Comparison of ENCODE assay signal across 1 cellular context in genomic region chr2:176531608-176532007, GRCh38.
A peak's percentile ranks its signal among the peaks of the same experiment; 100 is the strongest.
TF ChIP-seq lines count a peak whose summit lies in the region.

No MANE protein-coding gene starts in this region.

TF ChIP-seq in HEK293, 187 proteins besides CTCF, POLR2A, EP300 and RAD21 (continued from another document and continues in another):
- TF ChIP-seq ZNF18 (tag by site-specific recombination; IDR thresholded peaks at IDR 0.05), result 0 out of 2 replicates have a peak, but pooled peaks have one; percentile 31
- TF ChIP-seq ZNF132 (tag by site-specific recombination; IDR thresholded peaks at IDR 0.05; ENCODE audit: borderline replicate concordance), result no peak
- TF ChIP-seq KLF8 (tag by site-specific recombination; IDR thresholded peaks at IDR 0.05), result no peak
- no peak for TF ChIP-seq ZNF501 (tag by site-specific recombination; IDR thresholded peaks at IDR 0.05)
- no peak for TF ChIP-seq ZNF571 (tag by site-specific recombination; IDR thresholded peaks at IDR 0.05)
- TF ChIP-seq KLF16 (tag by site-specific recombination; IDR thresholded peaks at IDR 0.05), result 0 out of 2 replicates have a peak, but pooled peaks have one; percentile 30
- TF ChIP-seq PRDM4 (tag by site-specific recombination; IDR thresholded peaks at IDR 0.05), result peak; percentile 77
- no peak for TF ChIP-seq ZNF677 (tag by site-specific recombination; IDR thresholded peaks at IDR 0.05)
- no peak for TF ChIP-seq ZNF311 (tag by site-specific recombination; IDR thresholded peaks at IDR 0.05; ENCODE audit: borderline replicate concordance)
- no peak for TF ChIP-seq ELK4 (IDR thresholded peaks at IDR 0.05; ENCODE audit: borderline replicate concordance, low read depth, low read length)
- TF ChIP-seq ZNF600 (tag by site-specific recombination; IDR thresholded peaks at IDR 0.05), result peak; percentile 39; the same call in 1 of the 2 replicates
- no peak for TF ChIP-seq SP3 (tag by site-specific recombination; IDR thresholded peaks at IDR 0.05)
- no peak for TF ChIP-seq REPIN1 (tag by site-specific recombination; IDR thresholded peaks at IDR 0.05; ENCODE audit: low read depth)
- no peak for TF ChIP-seq OSR2 (tag by site-specific recombination; IDR thresholded peaks at IDR 0.05)
- no peak for TF ChIP-seq ZNF48 (tag by site-specific recombination; IDR thresholded peaks at IDR 0.05)
- TF ChIP-seq ZNF112 (tag by site-specific recombination; IDR thresholded peaks at IDR 0.05), result no peak
- no peak for TF ChIP-seq INSM2 (tag by site-specific recombination; IDR thresholded peaks at IDR 0.05)
- TF ChIP-seq ZBTB26 (tag by site-specific recombination; optimal IDR thresholded peaks at IDR 0.05), result no peak
- TF ChIP-seq ZNF26 (tag by site-specific recombination; IDR thresholded peaks at IDR 0.05), result no peak
- peak; percentile 36; the same call in 1 of the 2 replicates for TF ChIP-seq ZNF580 (tag by site-specific recombination; IDR thresholded peaks at IDR 0.05)
- TF ChIP-seq GFI1B (tag by site-specific recombination; IDR thresholded peaks at IDR 0.05), result no peak
- TF ChIP-seq REST (tag by site-specific recombination; IDR thresholded peaks at IDR 0.05), result no peak
- no peak for TF ChIP-seq ZNF704 (tag by site-specific recombination; IDR thresholded peaks at IDR 0.05)
- TF ChIP-seq ZNF157 (tag by site-specific recombination; IDR thresholded peaks at IDR 0.05), result no peak
- TF ChIP-seq ZNF785 (tag by site-specific recombination; IDR thresholded peaks at IDR 0.05), result no peak
- TF ChIP-seq ZFHX2 (tag by site-specific recombination; conservative IDR thresholded peaks at IDR 0.05), result no peak
- TF ChIP-seq ZNF2 (tag by site-specific recombination; IDR thresholded peaks at IDR 0.05), result no peak
- TF ChIP-seq SALL2 (tag by site-specific recombination; IDR thresholded peaks at IDR 0.05; ENCODE audit: borderline replicate concordance), result no peak
- TF ChIP-seq HOXC10 (CRISPR knock-in tag; IDR thresholded peaks at IDR 0.05), result no peak
- TF ChIP-seq ZNF202 (tag by site-specific recombination; IDR thresholded peaks at IDR 0.05; ENCODE audit: borderline replicate concordance), result no peak
- no peak for TF ChIP-seq ZSCAN5A (tag by site-specific recombination; IDR thresholded peaks at IDR 0.05)
- no peak for TF ChIP-seq ZNF37A (tag by site-specific recombination; IDR thresholded peaks at IDR 0.05)
- TF ChIP-seq ZBTB17 (tag by site-specific recombination; IDR thresholded peaks at IDR 0.05), result peak; percentile 57
- TF ChIP-seq KLF9 (tag by site-specific recombination; IDR thresholded peaks at IDR 0.05; ENCODE audit: low read depth), result no peak
- no peak for TF ChIP-seq HOXA7 (CRISPR knock-in tag; IDR thresholded peaks at IDR 0.05; ENCODE audit: borderline replicate concordance)
- no peak for TF ChIP-seq GLIS1 (tag by site-specific recombination; IDR thresholded peaks at IDR 0.05)
- TF ChIP-seq GLI4 (tag by site-specific recombination; IDR thresholded peaks at IDR 0.05), result no peak
- TF ChIP-seq ZNF221 (tag by site-specific recombination; IDR thresholded peaks at IDR 0.05; ENCODE audit: borderline replicate concordance), result no peak
- TF ChIP-seq BCL6B (tag by site-specific recombination; IDR thresholded peaks at IDR 0.05), result no peak
- no peak for TF ChIP-seq ZBTB21 (tag by site-specific recombination; IDR thresholded peaks at IDR 0.05)
- peak; percentile 82 for TF ChIP-seq FEZF1 (tag by site-specific recombination; IDR thresholded peaks at IDR 0.05)
- no peak for TF ChIP-seq MZF1 (tag by site-specific recombination; IDR thresholded peaks at IDR 0.05; ENCODE audit: borderline replicate concordance)
- no peak for TF ChIP-seq ZNF138 (tag by site-specific recombination; IDR thresholded peaks at IDR 0.05; ENCODE audit: borderline replicate concordance)
- no peak for TF ChIP-seq TRIM28 (IDR thresholded peaks at IDR 0.05; ENCODE audit: borderline replicate concordance, low read length)
- no peak for TF ChIP-seq ZNF121 (tag by site-specific recombination; IDR thresholded peaks at IDR 0.05)
- no peak for TF ChIP-seq ZNF214 (tag by site-specific recombination; IDR thresholded peaks at IDR 0.05; ENCODE audit: borderline replicate concordance)
- 0 out of 2 replicates have a peak, but pooled peaks have one; percentile 29 for TF ChIP-seq ZNF561 (tag by site-specific recombination; IDR thresholded peaks at IDR 0.05; ENCODE audit: borderline replicate concordance)
